1 cellular context compared by ENCODE assay signal in the genomic region with DNA sequence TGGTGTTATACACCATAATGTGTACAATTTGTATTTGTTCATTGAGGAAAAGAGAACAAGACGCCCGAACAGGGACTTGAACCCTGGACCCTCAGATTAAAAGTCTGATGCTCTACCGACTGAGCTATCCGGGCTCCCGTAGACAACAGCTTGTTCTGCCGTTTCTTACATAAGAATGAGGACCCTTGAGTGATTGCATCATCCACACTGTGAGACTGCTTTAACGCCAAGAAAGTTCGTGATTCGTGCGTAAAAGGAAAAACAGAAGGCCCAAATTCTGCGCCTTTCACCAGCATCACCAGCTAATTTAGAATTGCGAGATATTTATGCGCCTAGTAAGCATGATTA.
TF ChIP-seq lines count a peak whose summit lies in the region.

No MANE protein-coding gene starts in this region.

TF ChIP-seq in H1, 55 proteins besides CTCF, POLR2A, EP300 and RAD21:
- TF ChIP-seq POU5F1 (IDR thresholded peaks at IDR 0.05; ENCODE audit: low read depth, low read length), result peak; percentile 41; the same call in 1 of the 2 replicates
- peak; percentile 45; the same call in 1 of the 2 replicates for TF ChIP-seq NRF1 (IDR thresholded peaks at IDR 0.05; ENCODE audit: low read depth, low read length)
- TF ChIP-seq JUN (IDR thresholded peaks at IDR 0.05; ENCODE audit: low read depth, low read length), result peak; percentile 79; the same call in 1 of the 2 replicates
- TF ChIP-seq EZH2 (IDR thresholded peaks at IDR 0.05; ENCODE audit: low read depth, low read length, severe bottlenecking), result no peak
- TF ChIP-seq, protein P1, sequence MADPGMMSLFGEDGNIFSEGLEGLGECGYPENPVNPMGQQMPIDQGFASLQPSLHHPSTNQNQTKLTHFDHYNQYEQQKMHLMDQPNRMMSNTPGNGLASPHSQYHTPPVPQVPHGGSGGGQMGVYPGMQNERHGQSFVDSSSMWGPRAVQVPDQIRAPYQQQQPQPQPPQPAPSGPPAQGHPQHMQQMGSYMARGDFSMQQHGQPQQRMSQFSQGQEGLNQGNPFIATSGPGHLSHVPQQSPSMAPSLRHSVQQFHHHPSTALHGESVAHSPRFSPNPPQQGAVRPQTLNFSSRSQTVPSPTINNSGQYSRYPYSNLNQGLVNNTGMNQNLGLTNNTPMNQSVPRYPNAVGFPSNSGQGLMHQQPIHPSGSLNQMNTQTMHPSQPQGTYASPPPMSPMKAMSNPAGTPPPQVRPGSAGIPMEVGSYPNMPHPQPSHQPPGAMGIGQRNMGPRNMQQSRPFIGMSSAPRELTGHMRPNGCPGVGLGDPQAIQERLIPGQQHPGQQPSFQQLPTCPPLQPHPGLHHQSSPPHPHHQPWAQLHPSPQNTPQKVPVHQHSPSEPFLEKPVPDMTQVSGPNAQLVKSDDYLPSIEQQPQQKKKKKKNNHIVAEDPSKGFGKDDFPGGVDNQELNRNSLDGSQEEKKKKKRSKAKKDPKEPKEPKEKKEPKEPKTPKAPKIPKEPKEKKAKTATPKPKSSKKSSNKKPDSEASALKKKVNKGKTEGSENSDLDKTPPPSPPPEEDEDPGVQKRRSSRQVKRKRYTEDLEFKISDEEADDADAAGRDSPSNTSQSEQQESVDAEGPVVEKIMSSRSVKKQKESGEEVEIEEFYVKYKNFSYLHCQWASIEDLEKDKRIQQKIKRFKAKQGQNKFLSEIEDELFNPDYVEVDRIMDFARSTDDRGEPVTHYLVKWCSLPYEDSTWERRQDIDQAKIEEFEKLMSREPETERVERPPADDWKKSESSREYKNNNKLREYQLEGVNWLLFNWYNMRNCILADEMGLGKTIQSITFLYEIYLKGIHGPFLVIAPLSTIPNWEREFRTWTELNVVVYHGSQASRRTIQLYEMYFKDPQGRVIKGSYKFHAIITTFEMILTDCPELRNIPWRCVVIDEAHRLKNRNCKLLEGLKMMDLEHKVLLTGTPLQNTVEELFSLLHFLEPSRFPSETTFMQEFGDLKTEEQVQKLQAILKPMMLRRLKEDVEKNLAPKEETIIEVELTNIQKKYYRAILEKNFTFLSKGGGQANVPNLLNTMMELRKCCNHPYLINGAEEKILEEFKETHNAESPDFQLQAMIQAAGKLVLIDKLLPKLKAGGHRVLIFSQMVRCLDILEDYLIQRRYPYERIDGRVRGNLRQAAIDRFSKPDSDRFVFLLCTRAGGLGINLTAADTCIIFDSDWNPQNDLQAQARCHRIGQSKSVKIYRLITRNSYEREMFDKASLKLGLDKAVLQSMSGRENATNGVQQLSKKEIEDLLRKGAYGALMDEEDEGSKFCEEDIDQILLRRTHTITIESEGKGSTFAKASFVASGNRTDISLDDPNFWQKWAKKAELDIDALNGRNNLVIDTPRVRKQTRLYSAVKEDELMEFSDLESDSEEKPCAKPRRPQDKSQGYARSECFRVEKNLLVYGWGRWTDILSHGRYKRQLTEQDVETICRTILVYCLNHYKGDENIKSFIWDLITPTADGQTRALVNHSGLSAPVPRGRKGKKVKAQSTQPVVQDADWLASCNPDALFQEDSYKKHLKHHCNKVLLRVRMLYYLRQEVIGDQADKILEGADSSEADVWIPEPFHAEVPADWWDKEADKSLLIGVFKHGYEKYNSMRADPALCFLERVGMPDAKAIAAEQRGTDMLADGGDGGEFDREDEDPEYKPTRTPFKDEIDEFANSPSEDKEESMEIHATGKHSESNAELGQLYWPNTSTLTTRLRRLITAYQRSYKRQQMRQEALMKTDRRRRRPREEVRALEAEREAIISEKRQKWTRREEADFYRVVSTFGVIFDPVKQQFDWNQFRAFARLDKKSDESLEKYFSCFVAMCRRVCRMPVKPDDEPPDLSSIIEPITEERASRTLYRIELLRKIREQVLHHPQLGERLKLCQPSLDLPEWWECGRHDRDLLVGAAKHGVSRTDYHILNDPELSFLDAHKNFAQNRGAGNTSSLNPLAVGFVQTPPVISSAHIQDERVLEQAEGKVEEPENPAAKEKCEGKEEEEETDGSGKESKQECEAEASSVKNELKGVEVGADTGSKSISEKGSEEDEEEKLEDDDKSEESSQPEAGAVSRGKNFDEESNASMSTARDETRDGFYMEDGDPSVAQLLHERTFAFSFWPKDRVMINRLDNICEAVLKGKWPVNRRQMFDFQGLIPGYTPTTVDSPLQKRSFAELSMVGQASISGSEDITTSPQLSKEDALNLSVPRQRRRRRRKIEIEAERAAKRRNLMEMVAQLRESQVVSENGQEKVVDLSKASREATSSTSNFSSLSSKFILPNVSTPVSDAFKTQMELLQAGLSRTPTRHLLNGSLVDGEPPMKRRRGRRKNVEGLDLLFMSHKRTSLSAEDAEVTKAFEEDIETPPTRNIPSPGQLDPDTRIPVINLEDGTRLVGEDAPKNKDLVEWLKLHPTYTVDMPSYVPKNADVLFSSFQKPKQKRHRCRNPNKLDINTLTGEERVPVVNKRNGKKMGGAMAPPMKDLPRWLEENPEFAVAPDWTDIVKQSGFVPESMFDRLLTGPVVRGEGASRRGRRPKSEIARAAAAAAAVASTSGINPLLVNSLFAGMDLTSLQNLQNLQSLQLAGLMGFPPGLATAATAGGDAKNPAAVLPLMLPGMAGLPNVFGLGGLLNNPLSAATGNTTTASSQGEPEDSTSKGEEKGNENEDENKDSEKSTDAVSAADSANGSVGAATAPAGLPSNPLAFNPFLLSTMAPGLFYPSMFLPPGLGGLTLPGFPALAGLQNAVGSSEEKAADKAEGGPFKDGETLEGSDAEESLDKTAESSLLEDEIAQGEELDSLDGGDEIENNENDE (IDR thresholded peaks at IDR 0.05; ENCODE audit: insufficient replicate concordance, low read length), result no peak
- TF ChIP-seq JUND (IDR thresholded peaks at IDR 0.05; ENCODE audit: low read length), result peak; percentile 98
- 0 out of 2 replicates have a peak, but pooled peaks have one; percentile 41 for TF ChIP-seq CHD2 (IDR thresholded peaks at IDR 0.05; ENCODE audit: low read length)
- TF ChIP-seq SIRT6 (IDR thresholded peaks at IDR 0.05; ENCODE audit: low read length), result peak; percentile 73
- no peak for TF ChIP-seq SIX5 (IDR thresholded peaks at IDR 0.05; ENCODE audit: low read depth, low read length)
- TF ChIP-seq KDM4A (IDR thresholded peaks at IDR 0.05; ENCODE audit: low read depth, low read length, severe bottlenecking), result no peak
- TF ChIP-seq ATF2 (IDR thresholded peaks at IDR 0.05; ENCODE audit: low read length), result peak; percentile 99
- peak; percentile 100 for TF ChIP-seq CEBPB (IDR thresholded peaks at IDR 0.05; ENCODE audit: low read depth, low read length)
- 0 out of 2 replicates have a peak, but pooled peaks have one; percentile 38 for TF ChIP-seq YY1 (IDR thresholded peaks at IDR 0.05; ENCODE audit: low read depth, low read length)
- TF ChIP-seq CREB1 (IDR thresholded peaks at IDR 0.05), result peak; percentile 56; the same call in 1 of the 2 replicates
- 0 out of 2 replicates have a peak, but pooled peaks have one; percentile 13 for TF ChIP-seq SP2 (IDR thresholded peaks at IDR 0.05; ENCODE audit: low read length)
- peak; percentile 81 for TF ChIP-seq TEAD4 (IDR thresholded peaks at IDR 0.05; ENCODE audit: low read depth, low read length)
- TF ChIP-seq BRCA1 (IDR thresholded peaks at IDR 0.05; ENCODE audit: low read depth, low read length), result no peak
- TF ChIP-seq, protein P2, sequence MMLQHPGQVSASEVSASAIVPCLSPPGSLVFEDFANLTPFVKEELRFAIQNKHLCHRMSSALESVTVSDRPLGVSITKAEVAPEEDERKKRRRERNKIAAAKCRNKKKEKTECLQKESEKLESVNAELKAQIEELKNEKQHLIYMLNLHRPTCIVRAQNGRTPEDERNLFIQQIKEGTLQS (IDR thresholded peaks at IDR 0.05; ENCODE audit: insufficient read depth, low read depth, low read length), result peak; percentile 98
- TF ChIP-seq MAFK (IDR thresholded peaks at IDR 0.05; ENCODE audit: low read depth, low read length), result peak; percentile 78; the same call in 1 of the 2 replicates
- no peak for TF ChIP-seq SP1 (IDR thresholded peaks at IDR 0.05; ENCODE audit: low read depth, low read length)
- TF ChIP-seq TAF7 (optimal IDR thresholded peaks at IDR 0.05; ENCODE audit: borderline replicate concordance, low read depth, low read length), result peak; percentile 84
- TF ChIP-seq SIN3A (conservative IDR thresholded peaks at IDR 0.05 in 1 of 2, IDR thresholded peaks at IDR 0.05 in 1 of 2; ENCODE audit: low read depth in 1 of 2, low read length in 2 of 2), result peak in 1 of 2 experiments; percentile 75; a peak in 2 of 4 replicates
- no peak for TF ChIP-seq GTF2F1 (IDR thresholded peaks at IDR 0.05; ENCODE audit: borderline replicate concordance, low read depth, low read length)
- TF ChIP-seq TBP (IDR thresholded peaks at IDR 0.05; ENCODE audit: low read depth, low read length), result peak; percentile 100
